ENCODE assay signal across 28 cellular contexts in genomic region chr10:118444016-118444415, GRCh38.
"Had no signal": no experiment of that assay in that cellular context is flagged by ENCODE, and none has a peak within 500 bp of the region (broad histone marks: within the 10 kb centered on the region; RNA-seq: fewer than 3 reads in every experiment).

No MANE protein-coding gene starts in this region.

- DNase-seq: colonic mucosa; effector CD8-positive, alpha-beta T cell; endodermal cell; foreskin fibroblast; gastrocnemius medialis; heart left ventricle; kidney; naive B cell; right cardiac atrium; sigmoid colon; spleen; stimulated activated CD4-positive, alpha-beta T cell treated with anti-CD3 and anti-CD28 coated beads, Interleukin-4, amount 100 ng/mL, for 4 hours; upper lobe of left lung had no signal

- H3K9ac ChIP-seq: neural progenitor cell, parathyroid adenoma had no signal

- H3K27ac ChIP-seq: colonic mucosa, epithelial cell of prostate, gastrocnemius medialis, heart left ventricle, hepatocyte, neural progenitor cell, parathyroid adenoma, prostate gland, sigmoid colon, skin epidermis, spleen, thoracic aorta, tibial nerve, upper lobe of left lung had no signal

- H3K9me3 Mint-ChIP-seq: dendritic cell treated with granulocyte-macrophage colony-stimulating factor and Interleukin-4, amounts not matched to agents 40 ng/mL and 50 ng/mL, for 4 days; endodermal cell; memory B cell; natural killer cell treated with Interleukin-12 subunit alpha and Interleukin-12 subunit beta and Interleukin-15 and Interleukin-18, amount 100 ng/mL, for 72 hours; stimulated activated memory B cell treated with anti-CD40 and anti-IgM and Interleukin-4, amounts not matched to agents 10 μg/mL and 1 μg/mL and 100 μg/mL, for 72 hours; stimulated activated naive CD8-positive, alpha-beta T cell treated with anti-CD3 and anti-CD28 coated beads, Interleukin-15, Interleukin-2, amounts not matched to agents 100 ng/mL and 50 ng/mL, for 24 hours had no signal

- H3K4me3 Mint-ChIP-seq: dendritic cell treated with granulocyte-macrophage colony-stimulating factor and Interleukin-4, amounts not matched to agents 40 ng/mL and 50 ng/mL, for 4 days; endodermal cell; memory B cell; naive B cell; natural killer cell treated with Interleukin-12 subunit alpha and Interleukin-12 subunit beta and Interleukin-15 and Interleukin-18, amount 100 ng/mL, for 72 hours; neural progenitor cell; stimulated activated memory B cell treated with anti-CD40 and anti-IgM and Interleukin-4, amounts not matched to agents 10 μg/mL and 1 μg/mL and 100 μg/mL, for 72 hours; stimulated activated naive CD8-positive, alpha-beta T cell treated with anti-CD3 and anti-CD28 coated beads, Interleukin-15, Interleukin-2, amounts not matched to agents 100 ng/mL and 50 ng/mL, for 24 hours had no signal

- H3K27ac Mint-ChIP-seq: dendritic cell treated with granulocyte-macrophage colony-stimulating factor and Interleukin-4, amounts not matched to agents 40 ng/mL and 50 ng/mL, for 4 days; endodermal cell; memory B cell; naive B cell; natural killer cell treated with Interleukin-12 subunit alpha and Interleukin-12 subunit beta and Interleukin-15 and Interleukin-18, amount 100 ng/mL, for 72 hours; neural progenitor cell; stimulated activated memory B cell treated with anti-CD40 and anti-IgM and Interleukin-4, amounts not matched to agents 10 μg/mL and 1 μg/mL and 100 μg/mL, for 72 hours; stimulated activated naive CD8-positive, alpha-beta T cell treated with anti-CD3 and anti-CD28 coated beads, Interleukin-15, Interleukin-2, amounts not matched to agents 100 ng/mL and 50 ng/mL, for 24 hours had no signal

- H3K4me2 ChIP-seq: hepatocyte, neural progenitor cell had no signal

- H3K36me3 Mint-ChIP-seq: memory B cell; naive B cell; natural killer cell treated with Interleukin-12 subunit alpha and Interleukin-12 subunit beta and Interleukin-15 and Interleukin-18, amount 100 ng/mL, for 72 hours; neural progenitor cell; stimulated activated memory B cell treated with anti-CD40 and anti-IgM and Interleukin-4, amounts not matched to agents 10 μg/mL and 1 μg/mL and 100 μg/mL, for 72 hours had no signal

- H2AFZ ChIP-seq: hepatocyte, neural progenitor cell, parathyroid adenoma had no signal

- H3K79me2 ChIP-seq: hepatocyte, parathyroid adenoma had no signal

- H3K27me3 ChIP-seq: colonic mucosa, hepatocyte, neural progenitor cell, tibial nerve, upper lobe of left lung had no signal

- H3K9me3 ChIP-seq: colonic mucosa, gastrocnemius medialis, heart left ventricle, prostate gland, sigmoid colon, spleen, thoracic aorta, tibial nerve, upper lobe of left lung had no signal

- ATAC-seq: esophagus mucosa; gastrocnemius medialis; heart left ventricle; left lobe of liver; natural killer cell treated with Interleukin-12 subunit alpha and Interleukin-12 subunit beta and Interleukin-15 and Interleukin-18, amount 100 ng/mL, for 72 hours; right cardiac atrium; stimulated activated memory B cell treated with anti-CD40 and anti-IgM and Interleukin-4, amounts not matched to agents 10 μg/mL and 1 μg/mL and 100 μg/mL, for 72 hours had no signal

- H3K4me1 Mint-ChIP-seq: endodermal cell; memory B cell; naive B cell; neural progenitor cell; stimulated activated memory B cell treated with anti-CD40 and anti-IgM and Interleukin-4, amounts not matched to agents 10 μg/mL and 1 μg/mL and 100 μg/mL, for 72 hours had no signal

- H3K4me1 ChIP-seq: colonic mucosa, gastrocnemius medialis, heart left ventricle, neural progenitor cell, parathyroid adenoma, prostate gland, sigmoid colon, spleen, tibial nerve, upper lobe of left lung had no signal
